In genomic region chr16:1119766-1120611, GRCh38 we compare ENCODE assay signal across 32 cellular contexts. TPM values are rescaled to one million over a fixed set of nuclear protein-coding genes. Genes with fewer than 3 reads are reported as not detected.
DNase-seq lines count a peak whose midpoint lies in the region; ATAC-seq and TF ChIP-seq lines count a peak whose summit lies in the region.
"Had no signal": no experiment of that assay in that cellular context is flagged by ENCODE, and none has a peak within 500 bp of the region (broad histone marks: within the 10 kb centered on the region; RNA-seq: fewer than 3 reads in every experiment).

No MANE protein-coding gene starts in this region.

- H3K27me3 ChIP-seq in WERI-Rb-1 (ENCODE audit: insufficient read depth, low read depth, severe bottlenecking), result no peaks in the 10 kb centered on the region
- H3K27me3 ChIP-seq: ascending aorta, cardiac muscle cell, colonic mucosa had no signal

- no peaks in the 10 kb centered on the region for H3K9me3 ChIP-seq in WERI-Rb-1 (ENCODE audit: severe bottlenecking)
- H3K9me3 ChIP-seq: ascending aorta, colonic mucosa, psoas muscle, suprapubic skin had no signal

- peak overlapping the region; percentile 75 for H3K27ac ChIP-seq in WERI-Rb-1
- H3K27ac ChIP-seq: ascending aorta, cardiac muscle cell, colonic mucosa, psoas muscle, suprapubic skin had no signal

- H3K36me3 ChIP-seq in WERI-Rb-1, result no peaks in the 10 kb centered on the region
- H3K36me3 ChIP-seq: ascending aorta, cardiac muscle cell, colonic mucosa, suprapubic skin had no signal

- ATAC-seq in GM21381 (IDR thresholded peaks at IDR 0.05; ENCODE audit: unreplicated experiment) (no peak), GM21529 (IDR thresholded peaks at IDR 0.05; ENCODE audit: unreplicated experiment) (no peak)
- ATAC-seq: activated CD8-positive, alpha-beta T cell treated with anti-CD3 and anti-CD28 coated beads, Interleukin-2, amount 10 ng/mL, durations not matched to agents 7 days and 5 days; naive thymus-derived CD4-positive, alpha-beta T cell; psoas muscle had no signal

- DNase-seq in COLO668 (lab: John Stamatoyannopoulos, UW; ENCODE audit: unreplicated experiment), result peak; percentile 61
- DNase-seq in HT-29 (ENCODE audit: low spot score), result peak; percentile 43
- DNase-seq in OCI-M1 (lab: John Stamatoyannopoulos, UW), result peak; percentile 81
- peak; percentile 82 for DNase-seq in WERI-Rb-1
- DNase-seq in amniotic stem cell (lab: John Stamatoyannopoulos, UW), result no peak
- DNase-seq in T-helper 1 cell, result no peak
- DNase-seq: activated CD4-positive, alpha-beta T cell treated with anti-CD3 and anti-CD28 coated beads for 1 hour; activated CD8-positive, alpha-beta T cell treated with anti-CD3 and anti-CD28 coated beads, Interleukin-2, amount 10 ng/mL, durations not matched to agents 7 days and 5 days; activated effector memory CD4-positive, alpha-beta T cell treated with Interleukin-2 at 50 U/mL for 16 hours; activated naive CD8-positive, alpha-beta T cell treated with anti-CD3 and anti-CD28 coated beads for 36 hours; activated T-cell treated with anti-CD3 and anti-CD28 coated beads for 4 hours; colonic mucosa; DMS 273 treated with DMSO at 0.1 percent for 48 hours; effector memory CD4-positive, alpha-beta T cell; erythroblast; islet precursor cell; naive thymus-derived CD4-positive, alpha-beta T cell; nucleus accumbens; psoas muscle; Right ventricle myocardium superior; stimulated activated CD4-positive, alpha-beta T cell treated with anti-CD3 and anti-CD28 coated beads, Interleukin-15, amount 100 ng/mL, for 24 hours; stimulated activated naive CD4-positive, alpha-beta T cell; T-helper 9 cell had no signal

- no peak for TF ChIP-seq CTCF in WERI-Rb-1 (IDR thresholded peaks at IDR 0.05; ENCODE audit: low read depth, low read length)

- peak overlapping the region; percentile 29 for H3K4me3 ChIP-seq in WERI-Rb-1 (ENCODE audit: low read depth, low read length)
- H3K4me3 ChIP-seq: ascending aorta, cardiac muscle cell, colonic mucosa, psoas muscle, suprapubic skin had no signal

RNA-seq across cellular contexts. Expression of gene C1QTNF8, which starts 23.9 kb away (rescaled TPM):
- 0.10 TPM in 1 of 2 replicates, not detected in the other for total RNA-seq in HT-29 (2014; rRNA removed; shearing (Covaris generic))
- total RNA-seq: activated CD8-positive, alpha-beta T cell treated with anti-CD3 and anti-CD28 coated beads, Interleukin-2, amount 10 ng/mL, durations not matched to agents 7 days and 5 days; activated naive CD8-positive, alpha-beta T cell treated with anti-CD3 and anti-CD28 coated beads for 36 hours; ascending aorta; colonic mucosa; H7; liver; mesothelial cell of epicardium; naive thymus-derived CD4-positive, alpha-beta T cell; psoas muscle; suprapubic skin; urinary bladder had no signal

RNA-seq across cellular contexts. Expression of gene CACNA1H, which starts 32.9 kb away (rescaled TPM):
- total RNA-seq in HT-29 (2014; rRNA removed; shearing (Covaris generic)), result 0.56 and 0.65 TPM in 2 replicates

RNA-seq across cellular contexts. Expression of gene SSTR5, which starts 47.4 kb away (rescaled TPM):
- total RNA-seq in HT-29 (2014; rRNA removed; shearing (Covaris generic)), result 1.6 and 5.1 TPM in 2 replicates
- total RNA-seq: activated CD8-positive, alpha-beta T cell treated with anti-CD3 and anti-CD28 coated beads, Interleukin-2, amount 10 ng/mL, durations not matched to agents 7 days and 5 days; activated naive CD8-positive, alpha-beta T cell treated with anti-CD3 and anti-CD28 coated beads for 36 hours; ascending aorta; cardiac muscle cell; liver; mesothelial cell of epicardium; naive thymus-derived CD4-positive, alpha-beta T cell had no signal

Comparison
In these comparisons a context has a peak if more than half of its experiments do, and no peak if none do; other contexts are left out.
1. DNase-seq: peak in COLO668 (single experiment), HT-29 (single experiment), OCI-M1 (single experiment) and WERI-Rb-1 (single experiment); none in amniotic stem cell (single experiment) and T-helper 1 cell (0 of 5).